ENCODE assay signal across 1 cellular context in the genomic region with DNA sequence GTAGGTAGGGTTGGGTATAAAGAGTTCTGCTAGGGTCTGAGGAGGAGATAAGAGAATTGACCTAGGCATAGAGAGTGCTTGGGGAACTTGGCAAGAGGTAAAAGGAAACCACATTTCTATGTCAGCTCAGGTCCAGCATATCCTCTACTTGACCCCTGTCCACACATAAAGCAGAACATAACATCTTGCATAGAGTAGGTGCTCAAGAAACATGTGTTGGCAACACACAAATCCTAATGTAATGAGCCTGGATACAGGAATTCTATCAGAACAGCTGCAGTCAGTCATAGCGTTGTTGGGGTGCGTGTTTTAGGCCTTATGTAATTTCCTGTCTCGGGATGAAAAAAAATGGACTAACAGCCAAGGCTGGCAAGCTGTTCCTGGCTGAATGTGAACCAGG.
TF ChIP-seq lines count a peak whose summit lies in the region.

No MANE protein-coding gene starts in this region.

TF ChIP-seq in IMR-90, 13 proteins besides CTCF, POLR2A, EP300 and RAD21 (continued from another document):
- TF ChIP-seq, protein P1, sequence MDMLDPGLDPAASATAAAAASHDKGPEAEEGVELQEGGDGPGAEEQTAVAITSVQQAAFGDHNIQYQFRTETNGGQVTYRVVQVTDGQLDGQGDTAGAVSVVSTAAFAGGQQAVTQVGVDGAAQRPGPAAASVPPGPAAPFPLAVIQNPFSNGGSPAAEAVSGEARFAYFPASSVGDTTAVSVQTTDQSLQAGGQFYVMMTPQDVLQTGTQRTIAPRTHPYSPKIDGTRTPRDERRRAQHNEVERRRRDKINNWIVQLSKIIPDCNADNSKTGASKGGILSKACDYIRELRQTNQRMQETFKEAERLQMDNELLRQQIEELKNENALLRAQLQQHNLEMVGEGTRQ (IDR thresholded peaks at IDR 0.05; ENCODE audit: low read depth, low read length) = no peak
- TF ChIP-seq CEBPB (IDR thresholded peaks at IDR 0.05; ENCODE audit: low read depth, low read length) (no peak), NFE2L2 (IDR thresholded peaks at IDR 0.05; ENCODE audit: low read depth, low read length) (no peak)
